In genomic region chr20:49699200-49699992, GRCh38 we compare ENCODE assay signal across 9 cellular contexts. TPM values are rescaled to one million over a fixed set of nuclear protein-coding genes. Genes with fewer than 3 reads are reported as not detected.
DNase-seq lines count a peak whose midpoint lies in the region; ATAC-seq, FAIRE-seq and TF ChIP-seq lines count a peak whose summit lies in the region.
"Had no signal": no experiment of that assay in that cellular context is flagged by ENCODE, and none has a peak within 500 bp of the region (broad histone marks: within the 10 kb centered on the region; RNA-seq: fewer than 3 reads in every experiment).

No MANE protein-coding gene starts in this region.

- H3K4me1 ChIP-seq in SJCRH30: peaks cover 18% of the 10 kb centered on the region

- DNase-seq in RCC 7860 (ENCODE audit: low spot score) (peak; percentile 85), fibroblast of the aortic adventitia (ENCODE audit: low read depth) (peak; percentile 71), NCI-H146 treated with DMSO at 0.1 percent for 48 hours (lab: John Stamatoyannopoulos, UW; ENCODE audit: unreplicated experiment) (no peak), NCI-H748 (lab: John Stamatoyannopoulos, UW; ENCODE audit: unreplicated experiment) (no peak), DMS 273 (lab: John Stamatoyannopoulos, UW; ENCODE audit: unreplicated experiment) (no peak), SJCRH30 (no peak)

- H3K4me3 ChIP-seq in fibroblast of the aortic adventitia (ENCODE audit: low read depth, low read length): no peak overlapping the region
- no peak overlapping the region for H3K4me3 ChIP-seq in SJCRH30
- H3K4me3 ChIP-seq: SJSA1 had no signal

- peak; percentile 61 for ATAC-seq in GM18517 (IDR thresholded peaks at IDR 0.05; ENCODE audit: unreplicated experiment)
- ATAC-seq in HG02610 (IDR thresholded peaks at IDR 0.05; ENCODE audit: unreplicated experiment): peak; percentile 91

- TF ChIP-seq CTCF in fibroblast of the aortic adventitia (IDR thresholded peaks at IDR 0.05; ENCODE audit: insufficient read depth, low read length): no peak

- H3K27me3 ChIP-seq in SJCRH30: no peaks in the 10 kb centered on the region
- H3K27me3 ChIP-seq: SJSA1 had no signal

- no peak overlapping the region for H3K27ac ChIP-seq in SJCRH30

- FAIRE-seq in RCC 7860 (lab: Jason Lieb, UNC): peak; percentile 94

- H3K36me3 ChIP-seq in SJCRH30: peaks cover 6% of the 10 kb centered on the region; the same call in 1 of the 2 replicates
- H3K36me3 ChIP-seq: SJSA1 had no signal

- no peaks in the 10 kb centered on the region for H3K9me3 ChIP-seq in SJCRH30 (replicated peaks)
- H3K9me3 ChIP-seq: SJSA1 had no signal

RNA-seq across cellular contexts. Expression of gene B4GALT5, which starts 14.3 kb away (rescaled TPM):
- total RNA-seq in fibroblast of the aortic adventitia (ENCODE audit: low replicate concordance): 23.4 and 33.0 TPM in 2 replicates
- 79.6 and 81.1 TPM in 2 replicates for total RNA-seq in SJCRH30 (2014; rRNA removed; shearing (Covaris generic))

Comparison
In these comparisons a context has a peak if more than half of its experiments do, and no peak if none do; other contexts are left out.
1. DNase-seq: peak in RCC 7860 (single experiment) and fibroblast of the aortic adventitia (single experiment); none in NCI-H146 treated with DMSO at 0.1 percent for 48 hours (single experiment), NCI-H748 (single experiment), DMS 273 (single experiment) and SJCRH30 (0 of 2).